9 cellular contexts compared by ENCODE assay signal in genomic region chr9:114953917-114954316, GRCh38. TPM values are rescaled to one million over a fixed set of nuclear protein-coding genes. Genes with fewer than 3 reads are reported as not detected.
DNase-seq lines count a peak whose midpoint lies in the region; ATAC-seq, FAIRE-seq and TF ChIP-seq lines count a peak whose summit lies in the region.
"Had no signal": no experiment of that assay in that cellular context is flagged by ENCODE, and none has a peak within 500 bp of the region (broad histone marks: within the 10 kb centered on the region; RNA-seq: fewer than 3 reads in every experiment).

No MANE protein-coding gene starts in this region.

- no peaks in the 10 kb centered on the region for H3K27me3 ChIP-seq in keratinocyte (ENCODE audit: control insufficient read depth, extremely low read depth, insufficient read depth, low read length)

- dilution Hi-C loops in keratinocyte (cut with MboI; ENCODE audit: extremely low pct_ligation_motif_present, low sequenced_read_pairs): no loop called here

- H3K27ac ChIP-seq in keratinocyte (ENCODE audit: control insufficient read depth, insufficient read depth, low read length): no peak overlapping the region

- no peak overlapping the region for H3K4me3 Mint-ChIP-seq in activated naive CD4-positive, alpha-beta T cell treated with anti-CD3 and anti-CD28 coated beads for 36 hours

- intact Hi-C loops in activated naive CD4-positive, alpha-beta T cell treated with anti-CD3 and anti-CD28 coated beads for 36 hours (cut with micrococcal nuclease): loop anchor here (1.0 kb wide), 1 partner anchor 35 kb away; no protein-coding TSS in a partner anchor

- no peaks in the 10 kb centered on the region for H3K9me3 ChIP-seq in keratinocyte (ENCODE audit: control insufficient read depth, low read depth, low read length)

- no peaks in the 10 kb centered on the region for H3K27me3 Mint-ChIP-seq in activated naive CD4-positive, alpha-beta T cell treated with anti-CD3 and anti-CD28 coated beads for 36 hours (ENCODE audit: low read depth)

- no peak for ATAC-seq in HG03460 (IDR thresholded peaks at IDR 0.05; ENCODE audit: unreplicated experiment)
- ATAC-seq in HG03025 (IDR thresholded peaks at IDR 0.05; ENCODE audit: low FRiP score, unreplicated experiment): no peak

- H3K4me1 Mint-ChIP-seq in activated naive CD4-positive, alpha-beta T cell treated with anti-CD3 and anti-CD28 coated beads for 36 hours (ENCODE audit: low read depth): peaks cover 33% of the 10 kb centered on the region

- CTCF ChIA-PET in activated naive CD4-positive, alpha-beta T cell treated with anti-CD3 and anti-CD28 coated beads for 36 hours (lab: Charles Lee): interaction anchor here (1.1 to 1.4 kb wide), 3 partner anchors 8 to 273 kb away, joined by 3 read pairs; no protein-coding TSS in a partner anchor

- H3K4me2 ChIP-seq in keratinocyte (ENCODE audit: control insufficient read depth, extremely low read depth, insufficient read depth, low read depth, low read length): peak overlapping the region; percentile 53

- TF ChIP-seq CTCF in keratinocyte (optimal IDR thresholded peaks at IDR 0.05 in 1 of 3, IDR thresholded peaks at IDR 0.05 in 1 of 3, conservative IDR thresholded peaks at IDR 0.05 in 1 of 3; ENCODE audit: extremely low read depth in 1 of 3, insufficient read depth in 2 of 3, low read length in 3 of 3): no peak

- H3K4me3 ChIP-seq in keratinocyte (ENCODE audit: control insufficient read depth in 2 of 3, extremely low read depth in 1 of 3, insufficient read depth in 2 of 3, low read depth in 1 of 3, low read length in 3 of 3): no peak overlapping the region

- no peaks in the 10 kb centered on the region for H3K36me3 ChIP-seq in keratinocyte (ENCODE audit: control insufficient read depth in 2 of 2, extremely low read depth in 1 of 2, insufficient read depth in 2 of 2, low read length in 2 of 2)

- peaks cover 1% of the 10 kb centered on the region for H3K36me3 Mint-ChIP-seq in activated naive CD4-positive, alpha-beta T cell treated with anti-CD3 and anti-CD28 coated beads for 36 hours (ENCODE audit: low read depth)

- H2AFZ ChIP-seq in keratinocyte (ENCODE audit: control insufficient read depth, low read length): no peak overlapping the region

- H4K20me1 ChIP-seq in keratinocyte (ENCODE audit: control insufficient read depth, extremely low read depth, insufficient read depth, low read length): no peaks in the 10 kb centered on the region

- peak overlapping the region; percentile 8 for H3K27ac Mint-ChIP-seq in activated naive CD4-positive, alpha-beta T cell treated with anti-CD3 and anti-CD28 coated beads for 36 hours

- no peaks in the 10 kb centered on the region for H3K79me2 ChIP-seq in keratinocyte (ENCODE audit: control insufficient read depth, insufficient read depth, low read length)

- peaks cover 2% of the 10 kb centered on the region for H3K9me3 Mint-ChIP-seq in activated naive CD4-positive, alpha-beta T cell treated with anti-CD3 and anti-CD28 coated beads for 36 hours

- H3K9ac ChIP-seq in keratinocyte (ENCODE audit: control insufficient read depth, extremely low read depth, insufficient read depth, low read length): no peak overlapping the region

- H3K9me1 ChIP-seq in keratinocyte (ENCODE audit: control insufficient read depth, extremely low read depth, insufficient read depth, low read length): no peaks in the 10 kb centered on the region

- H3K4me1 ChIP-seq in keratinocyte (ENCODE audit: control insufficient read depth, extremely low read depth, insufficient read depth, low read length): peaks cover 8% of the 10 kb centered on the region

- peak; percentile 62 for DNase-seq in activated naive CD4-positive, alpha-beta T cell treated with anti-CD3 and anti-CD28 coated beads for 36 hours
- no peak for DNase-seq in activated naive CD4-positive, alpha-beta T cell treated with Interleukin-2 at 50 U/mL for 16 hours
- DNase-seq in amniotic epithelial cell (ENCODE audit: low read depth) (peak; percentile 68), keratinocyte (ENCODE audit: low read depth, low spot score) (no peak), ureter (ENCODE audit: low spot score) (peak; percentile 47)
- no peak for DNase-seq in activated CD8-positive, alpha-beta memory T cell treated with anti-CD3 and anti-CD28 coated beads for 24 hours

- FAIRE-seq in keratinocyte (lab: Jason Lieb, UNC): peak; percentile 71

RNA-seq across cellular contexts. Expression of gene TNFSF8, which starts 23.5 kb away (rescaled TPM):
- total RNA-seq in activated naive CD4-positive, alpha-beta T cell treated with anti-CD3 and anti-CD28 coated beads for 36 hours: 10 to 100 TPM; 25.9 to 26.4 TPM
- polyA plus RNA-seq in keratinocyte: not detected in 3 replicates
- not detected for polyA plus RNA-seq in keratinocyte (2011; ENCODE audit: low read depth)
- polyA plus RNA-seq in keratinocyte (2011; cell fraction: cytosol; rRNA removed): not detected in 2 replicates
- polyA plus RNA-seq in keratinocyte (2011; cell fraction: nucleus; rRNA removed): not detected in 2 replicates
- not detected in 2 replicates for polyA plus RNA-seq in keratinocyte (2012; ENCODE audit: low replicate concordance)
- not detected in 3 replicates for polyA minus RNA-seq in keratinocyte
- polyA minus RNA-seq in keratinocyte (2011; cell fraction: cytosol; rRNA and poly(A)+ RNA removed): not detected
- not detected in 2 replicates for polyA minus RNA-seq in keratinocyte (2011; cell fraction: nucleus; rRNA and poly(A)+ RNA removed)
- 1.5 TPM for total RNA-seq in ureter
- total RNA-seq: chondrocyte had no signal

Comparison
In these comparisons a context has a peak if more than half of its experiments do, and no peak if none do; other contexts are left out.
1. DNase-seq: peak in activated naive CD4-positive, alpha-beta T cell treated with anti-CD3 and anti-CD28 coated beads for 36 hours (single experiment), amniotic epithelial cell (single experiment) and ureter (single experiment); none in activated naive CD4-positive, alpha-beta T cell treated with Interleukin-2 at 50 U/mL for 16 hours (single experiment), keratinocyte (single experiment) and activated CD8-positive, alpha-beta memory T cell treated with anti-CD3 and anti-CD28 coated beads for 24 hours (single experiment).
2. RNA of gene TNFSF8, which starts 23.5 kb away (total RNA-seq): 25.9 to 26.4 TPM in activated naive CD4-positive, alpha-beta T cell treated with anti-CD3 and anti-CD28 coated beads for 36 hours; 1.5 TPM in ureter (single experiment); every median in the first group is over 10 times any median in the second.